In genomic region chr12:10446052-10446451, GRCh38 we compare ENCODE assay signal across 6 cellular contexts. TPM values are rescaled to one million over a fixed set of nuclear protein-coding genes. Genes with fewer than 3 reads are reported as not detected.
"Had no signal": no experiment of that assay in that cellular context is flagged by ENCODE, and none has a peak within 500 bp of the region (broad histone marks: within the 10 kb centered on the region; RNA-seq: fewer than 3 reads in every experiment).

No MANE protein-coding gene starts in this region.

RNA-seq across cellular contexts. Expression of gene KLRC1, which starts 7.1 kb away (rescaled TPM):
- total RNA-seq: activated CD4-positive, alpha-beta memory T cell treated with anti-CD3 and anti-CD28 coated beads, Interleukin-2, amount 10 ng/mL, durations not matched to agents 7 days and 5 days; gastrocnemius medialis; osteocyte had no signal

RNA-seq across cellular contexts. Expression of gene KLRC2, which starts 10.2 kb away (rescaled TPM):
- total RNA-seq: activated CD4-positive, alpha-beta memory T cell treated with anti-CD3 and anti-CD28 coated beads, Interleukin-2, amount 10 ng/mL, durations not matched to agents 7 days and 5 days; gastrocnemius medialis; right atrium auricular region; thoracic aorta had no signal

RNA-seq across cellular contexts. Expression of gene KLRC3, which starts 25.7 kb away (rescaled TPM):
- total RNA-seq: activated CD4-positive, alpha-beta memory T cell treated with anti-CD3 and anti-CD28 coated beads, Interleukin-2, amount 10 ng/mL, durations not matched to agents 7 days and 5 days; gastrocnemius medialis; prostate gland; right atrium auricular region had no signal

RNA-seq across cellular contexts. Expression of gene KLRC4, which starts 36.5 kb away (rescaled TPM):
- total RNA-seq: activated CD4-positive, alpha-beta memory T cell treated with anti-CD3 and anti-CD28 coated beads, Interleukin-2, amount 10 ng/mL, durations not matched to agents 7 days and 5 days; gastrocnemius medialis; right atrium auricular region had no signal
